ENCODE assay signal across 14 cellular contexts in genomic region chr5:56097055-56097454, GRCh38.
"Had no signal": no experiment of that assay in that cellular context is flagged by ENCODE, and none has a peak within 500 bp of the region (broad histone marks: within the 10 kb centered on the region; RNA-seq: fewer than 3 reads in every experiment).

No MANE protein-coding gene starts in this region.

- H3K4me2 ChIP-seq: hepatocyte had no signal

- H3K4me3 ChIP-seq: cardiac muscle cell, hepatocyte, thyroid gland had no signal

- H2AFZ ChIP-seq: hepatocyte had no signal

- H3K9me3 ChIP-seq: thyroid gland had no signal

- DNase-seq: activated B cell treated with CpG ODN at 0.5 μM for 24 hours; activated CD4-positive, alpha-beta T cell treated with anti-CD3 and anti-CD28 coated beads, Interleukin-2, amount 10 ng/mL, durations not matched to agents 7 days and 5 days; activated naive CD4-positive, alpha-beta T cell; activated T-cell treated with anti-CD3 and anti-CD28 coated beads for 4 hours; islet precursor cell; posterior cingulate gyrus; retina; stimulated activated naive B cell treated with anti-CD40 and anti-IgM and Interleukin-4, amounts not matched to agents 10 μg/mL and 1 μg/mL and 100 μg/mL, for 72 hours; T-helper 2 cell; thyroid gland had no signal

- ATAC-seq: esophagus mucosa; natural killer cell treated with Interleukin-12 subunit alpha and Interleukin-12 subunit beta and Interleukin-15 and Interleukin-18, amount 100 ng/mL, for 72 hours; stimulated activated naive B cell treated with anti-CD40 and anti-IgM and Interleukin-4, amounts not matched to agents 10 μg/mL and 1 μg/mL and 100 μg/mL, for 72 hours had no signal

- H3K27ac ChIP-seq: cardiac muscle cell, hepatocyte, thyroid gland had no signal

- H3K36me3 ChIP-seq: cardiac muscle cell, thyroid gland had no signal

- H3K27me3 ChIP-seq: cardiac muscle cell, hepatocyte, thyroid gland had no signal

- H3K79me2 ChIP-seq: hepatocyte had no signal
